8 cellular contexts compared by ENCODE assay signal in genomic region chr1:43991476-43992231, GRCh38. TPM values are rescaled to one million over a fixed set of nuclear protein-coding genes. Genes with fewer than 3 reads are reported as not detected.
DNase-seq lines count a peak whose midpoint lies in the region; ATAC-seq and TF ChIP-seq lines count a peak whose summit lies in the region.

TSS of gene CCDC24 (plus strand) at chr1:43991599. CDS start at chr1:43991879, 280 bp downstream.

- peak within 1 kb of the TSS; percentile 77; the same call in 1 of the 2 replicates for H3K27ac ChIP-seq in HUES64 (ENCODE audit: low read depth, low read length)

- H3K36me3 ChIP-seq in HUES64 (ENCODE audit: insufficient read depth, low read length), result peaks cover 7% of the 10 kb centered on the region; the same call in 1 of the 2 replicates

- TF ChIP-seq CTCF in fibroblast of the aortic adventitia (IDR thresholded peaks at IDR 0.05; ENCODE audit: insufficient read depth, low read length) (no peak), nephron (IDR thresholded peaks at IDR 0.05; ENCODE audit: unreplicated experiment in 3 of 3) (peak in 1 of 3 experiments; percentile 16)

- no peaks in the 10 kb centered on the region for H3K36me3 Mint-ChIP-seq in activated T-helper 2 cell treated with anti-CD3 and anti-CD28 coated beads, Interferon-gamma antibody, Interleukin-2, Interleukin-4, amounts not matched to agents 10 μg/mL and 5 μg/mL and 100 μg/mL, durations not matched to agents 14 hours and 24 hours and 36 hours (ENCODE audit: low read depth)
- H3K36me3 Mint-ChIP-seq in nephron (ENCODE audit: low read depth), result peaks cover 8% of the 10 kb centered on the region
- H3K36me3 Mint-ChIP-seq in stimulated activated naive CD8-positive, alpha-beta T cell treated with anti-CD3 and anti-CD28 coated beads, Interleukin-15, Interleukin-2, amounts not matched to agents 100 ng/mL and 50 ng/mL, for 24 hours (ENCODE audit: low read depth), result no peaks in the 10 kb centered on the region

- H3K27ac Mint-ChIP-seq in activated T-helper 2 cell treated with anti-CD3 and anti-CD28 coated beads, Interferon-gamma antibody, Interleukin-2, Interleukin-4, amounts not matched to agents 10 μg/mL and 5 μg/mL and 100 μg/mL, durations not matched to agents 14 hours and 24 hours and 36 hours, result peak within 1 kb of the TSS; percentile 22
- peak within 1 kb of the TSS in 2 of 3 experiments; percentile 62 to 66 for H3K27ac Mint-ChIP-seq in nephron
- peak within 1 kb of the TSS; percentile 63 for H3K27ac Mint-ChIP-seq in stimulated activated naive CD8-positive, alpha-beta T cell treated with anti-CD3 and anti-CD28 coated beads, Interleukin-15, Interleukin-2, amounts not matched to agents 100 ng/mL and 50 ng/mL, for 24 hours

- no peaks in the 10 kb centered on the region for H3K9me3 Mint-ChIP-seq in activated T-helper 2 cell treated with anti-CD3 and anti-CD28 coated beads, Interferon-gamma antibody, Interleukin-2, Interleukin-4, amounts not matched to agents 10 μg/mL and 5 μg/mL and 100 μg/mL, durations not matched to agents 14 hours and 24 hours and 36 hours
- H3K9me3 Mint-ChIP-seq in nephron, result no peaks in the 10 kb centered on the region
- H3K9me3 Mint-ChIP-seq in stimulated activated naive CD8-positive, alpha-beta T cell treated with anti-CD3 and anti-CD28 coated beads, Interleukin-15, Interleukin-2, amounts not matched to agents 100 ng/mL and 50 ng/mL, for 24 hours, result no peaks in the 10 kb centered on the region

- no peaks in the 10 kb centered on the region for H3K27me3 ChIP-seq in HUES64 (ENCODE audit: insufficient read depth, low read length)

- H3K4me1 ChIP-seq in HUES64 (ENCODE audit: insufficient read depth, low read length), result 0 out of 2 replicates have a peak, but pooled peaks cover 5% of the 10 kb centered on the region

- DNase-seq in COR-L47 (lab: John Stamatoyannopoulos, UW) (peak; percentile 37), RKO (ENCODE audit: low spot score) (peak; percentile 76), fibroblast of the aortic adventitia (ENCODE audit: low read depth) (peak; percentile 75)
- DNase-seq in activated T-helper 2 cell treated with anti-CD3 and anti-CD28 coated beads, Interferon-gamma antibody, Interleukin-2, Interleukin-4, amounts not matched to agents 10 μg/mL and 5 μg/mL and 100 μg/mL, durations not matched to agents 14 hours and 24 hours and 36 hours (ENCODE audit: low spot score), result peak; percentile 71

- peak within 1 kb of the TSS; percentile 92 for H3K4me3 Mint-ChIP-seq in activated T-helper 2 cell treated with anti-CD3 and anti-CD28 coated beads, Interferon-gamma antibody, Interleukin-2, Interleukin-4, amounts not matched to agents 10 μg/mL and 5 μg/mL and 100 μg/mL, durations not matched to agents 14 hours and 24 hours and 36 hours (ENCODE audit: low read depth)
- H3K4me3 Mint-ChIP-seq in nephron, result peak within 1 kb of the TSS; percentile 90 to 93 (median 91)
- H3K4me3 Mint-ChIP-seq in stimulated activated naive CD8-positive, alpha-beta T cell treated with anti-CD3 and anti-CD28 coated beads, Interleukin-15, Interleukin-2, amounts not matched to agents 100 ng/mL and 50 ng/mL, for 24 hours, result peak within 1 kb of the TSS; percentile 85

- peak within 1 kb of the TSS; percentile 68 for H3K9ac ChIP-seq in HUES64 (ENCODE audit: low read depth, low read length)

- ATAC-seq in GM21390 (IDR thresholded peaks at IDR 0.05; ENCODE audit: unreplicated experiment), result peak; percentile 67

- intact Hi-C loops in activated T-helper 2 cell treated with anti-CD3 and anti-CD28 coated beads, Interferon-gamma antibody, Interleukin-2, Interleukin-4, amounts not matched to agents 10 μg/mL and 5 μg/mL and 100 μg/mL, durations not matched to agents 14 hours and 24 hours and 36 hours (cut with micrococcal nuclease), result loop anchor here (2.0 to 5.0 kb wide), 2 partner anchors 17 to 41 kb away; partner anchors contain the start of genes ATP6V0B and SLC6A9

- peaks cover 8% of the 10 kb centered on the region for H3K4me1 Mint-ChIP-seq in activated T-helper 2 cell treated with anti-CD3 and anti-CD28 coated beads, Interferon-gamma antibody, Interleukin-2, Interleukin-4, amounts not matched to agents 10 μg/mL and 5 μg/mL and 100 μg/mL, durations not matched to agents 14 hours and 24 hours and 36 hours (ENCODE audit: low read depth)
- H3K4me1 Mint-ChIP-seq in nephron, result peaks cover 17% of the 10 kb centered on the region
- peaks cover 13% of the 10 kb centered on the region for H3K4me1 Mint-ChIP-seq in stimulated activated naive CD8-positive, alpha-beta T cell treated with anti-CD3 and anti-CD28 coated beads, Interleukin-15, Interleukin-2, amounts not matched to agents 100 ng/mL and 50 ng/mL, for 24 hours (ENCODE audit: low read depth)

- peak within 1 kb of the TSS; percentile 83 for H3K4me3 ChIP-seq in HUES64 (ENCODE audit: low read length)
- H3K4me3 ChIP-seq in fibroblast of the aortic adventitia (ENCODE audit: low read depth, low read length), result peak within 1 kb of the TSS; percentile 75

- 1% methylated on average over 66 of the region's 66 CpGs for WGBS in HUES64

- H3K9me3 ChIP-seq in HUES64 (ENCODE audit: insufficient read depth, low read depth, low read length), result no peaks in the 10 kb centered on the region

- H3K27me3 Mint-ChIP-seq in activated T-helper 2 cell treated with anti-CD3 and anti-CD28 coated beads, Interferon-gamma antibody, Interleukin-2, Interleukin-4, amounts not matched to agents 10 μg/mL and 5 μg/mL and 100 μg/mL, durations not matched to agents 14 hours and 24 hours and 36 hours (ENCODE audit: low read depth), result peaks cover 3% of the 10 kb centered on the region
- H3K27me3 Mint-ChIP-seq in nephron (ENCODE audit: low read depth), result peaks cover 6% of the 10 kb centered on the region
- no peaks in the 10 kb centered on the region for H3K27me3 Mint-ChIP-seq in stimulated activated naive CD8-positive, alpha-beta T cell treated with anti-CD3 and anti-CD28 coated beads, Interleukin-15, Interleukin-2, amounts not matched to agents 100 ng/mL and 50 ng/mL, for 24 hours

RNA-seq across cellular contexts. Expression of gene CCDC24, which starts in this region (rescaled TPM):
- polyA plus RNA-seq in HUES64 (2013, experiment 1 of 2), result 5.8 TPM
- polyA plus RNA-seq in HUES64 (2013, experiment 2 of 2), result 7.7 TPM
- 2.1 and 2.3 TPM in 2 replicates for total RNA-seq in activated T-helper 2 cell treated with anti-CD3 and anti-CD28 coated beads, Interferon-gamma antibody, Interleukin-2, Interleukin-4, amounts not matched to agents 10 μg/mL and 5 μg/mL and 100 μg/mL, durations not matched to agents 14 hours and 24 hours and 36 hours
- total RNA-seq in fibroblast of the aortic adventitia (ENCODE audit: low replicate concordance), result 2.6 TPM in 2 replicates

Comparison
In these comparisons a context has a peak if more than half of its experiments do, and no peak if none do; other contexts are left out.
1. Peak in every context shown above with its lines: DNase-seq, ATAC-seq, H3K4me3 ChIP-seq and H3K27ac ChIP-seq.